In genomic region chr1:35269190-35269988, GRCh38 we compare ENCODE assay signal across 8 cellular contexts. TPM values are rescaled to one million over a fixed set of nuclear protein-coding genes. Genes with fewer than 3 reads are reported as not detected.
DNase-seq lines count a peak whose midpoint lies in the region; ATAC-seq and TF ChIP-seq lines count a peak whose summit lies in the region.

No MANE protein-coding gene starts in this region.

- H3K4me1 ChIP-seq in DND-41 (ENCODE audit: insufficient read depth, low read length), result peaks cover 40% of the 10 kb centered on the region
- peaks cover 16% of the 10 kb centered on the region; the same call in 1 of the 2 replicates for H3K4me1 ChIP-seq in HUES64 (ENCODE audit: insufficient read depth, low read length)
- H3K4me1 ChIP-seq in ascending aorta, result peaks cover 0 to 6% of the 10 kb centered on the region in 2 donors
- peaks cover 1 to 17% (median 7%) of the 10 kb centered on the region in 4 donors for H3K4me1 ChIP-seq in liver (ENCODE audit: control insufficient read depth in 4 of 4, insufficient read depth in 4 of 4, low read length in 3 of 4)
- peaks cover 11 to 16% of the 10 kb centered on the region in 2 donors for H3K4me1 ChIP-seq in thyroid gland

- WGBS in HUES64, result 8% methylated on average over 21 of the region's 24 CpGs
- 7% methylated on average over 24 of the region's 24 CpGs for WGBS in liver
- WGBS in thyroid gland, 2 donors, result 8 to 11% methylated on average over 17 to 18 of the region's 24 CpGs

- H3K79me2 ChIP-seq in DND-41 (ENCODE audit: insufficient read depth, low read length), result peaks cover 63% of the 10 kb centered on the region

- H4K20me1 ChIP-seq in DND-41 (ENCODE audit: insufficient read depth, low read length), result peaks cover 19% of the 10 kb centered on the region; the same call in 1 of the 2 replicates

- H3K9me3 ChIP-seq in DND-41 (ENCODE audit: insufficient read depth, low read length, severe bottlenecking) (no peaks in the 10 kb centered on the region), HUES64 (ENCODE audit: insufficient read depth, low read depth, low read length) (no peaks in the 10 kb centered on the region), ascending aorta (no peaks in the 10 kb centered on the region), liver (ENCODE audit: control insufficient read depth in 4 of 4, low read length in 3 of 4) (no peaks in the 10 kb centered on the region), thyroid gland (no peaks in the 10 kb centered on the region)

- H3K36me3 ChIP-seq in DND-41 (ENCODE audit: insufficient read depth, low read length), result peaks cover 6% of the 10 kb centered on the region
- H3K36me3 ChIP-seq in HUES64 (ENCODE audit: insufficient read depth, low read length), result peaks cover 13% of the 10 kb centered on the region; the same call in 1 of the 2 replicates
- H3K36me3 ChIP-seq in ascending aorta, result no peaks in the 10 kb centered on the region
- H3K36me3 ChIP-seq in liver (ENCODE audit: control insufficient read depth in 4 of 4, insufficient read depth in 3 of 4, low read depth in 1 of 4, low read length in 3 of 4), result peaks cover 0 to 2% (median 0%) of the 10 kb centered on the region in 4 donors
- no peaks in the 10 kb centered on the region for H3K36me3 ChIP-seq in thyroid gland

- H3K27me3 ChIP-seq in DND-41 (ENCODE audit: insufficient read depth, low read length, poor library complexity) (no peaks in the 10 kb centered on the region), HUES64 (ENCODE audit: insufficient read depth, low read length) (no peaks in the 10 kb centered on the region), ascending aorta (no peaks in the 10 kb centered on the region), liver (ENCODE audit: control insufficient read depth in 4 of 4, insufficient read depth in 4 of 4, low read length in 3 of 4) (no peaks in the 10 kb centered on the region), thyroid gland (no peaks in the 10 kb centered on the region)

- peak overlapping the region; percentile 99 for H3K4me2 ChIP-seq in DND-41 (ENCODE audit: insufficient read depth, low read length)

- peak; percentile 30 for DNase-seq in DND-41
- DNase-seq in ascending aorta (ENCODE audit: low spot score in 2 of 2), result no peak
- no peak for DNase-seq in thyroid gland
- DNase-seq in NCI-H1436 treated with DMSO at 0.1 percent for 48 hours (lab: John Stamatoyannopoulos, UW), result no peak
- no peak for DNase-seq in occipital lobe (lab: John Stamatoyannopoulos, UW)

- H2AFZ ChIP-seq in DND-41 (ENCODE audit: low read depth, low read length), result peak overlapping the region; percentile 79

- TF ChIP-seq RAD21 in liver (IDR thresholded peaks at IDR 0.05), result no peak

- H3K27ac ChIP-seq in DND-41 (ENCODE audit: low read length), result peak overlapping the region; percentile 79
- peak overlapping the region; percentile 97 for H3K27ac ChIP-seq in HUES64 (ENCODE audit: low read depth, low read length)
- H3K27ac ChIP-seq in ascending aorta, result peak overlapping the region; percentile 81 to 89
- H3K27ac ChIP-seq in liver (ENCODE audit: low read depth in 1 of 2, low read length in 2 of 2), result peak overlapping the region; percentile 80
- H3K27ac ChIP-seq in thyroid gland, result peak overlapping the region; percentile 69 to 95 (median 86)

- intact Hi-C loops in ascending aorta (cut with DNase I), result loop anchor here (5.0 kb wide), 3 partner anchors 33 to 237 kb away; partner anchors contain the start of gene ZMYM6
- intact Hi-C loops in thyroid gland (cut with DNase I), result no loop called here

- ATAC-seq in DND-41 (ENCODE audit: insufficient read depth, low read depth), result 0 out of 3 replicates have a peak, but pooled peaks have one; percentile 1
- no peak for ATAC-seq in esophagus mucosa

- H3K9ac ChIP-seq in DND-41 (ENCODE audit: low read depth, low read length) (peak overlapping the region; percentile 94), HUES64 (ENCODE audit: low read depth, low read length) (peak overlapping the region; percentile 86), liver (ENCODE audit: low read depth in 1 of 2, low read length in 2 of 2) (peak overlapping the region; percentile 32 to 57)

- H3K4me3 ChIP-seq in DND-41 (ENCODE audit: low read depth in 1 of 2, low read length in 2 of 2) (peak overlapping the region; percentile 82 to 93), HUES64 (ENCODE audit: low read length) (peak overlapping the region; percentile 95), ascending aorta (peak overlapping the region; percentile 93 to 99), liver (ENCODE audit: low read depth in 1 of 3, low read length in 3 of 3) (peak overlapping the region; percentile 67 to 97 (median 82)), thyroid gland (replicated peaks in 1 of 3) (peak overlapping the region; percentile 82 to 100 (median 91))

- no peak for TF ChIP-seq POLR2A in thyroid gland (IDR thresholded peaks at IDR 0.05)

- no peak for TF ChIP-seq CTCF in DND-41 (IDR thresholded peaks at IDR 0.05; ENCODE audit: borderline replicate concordance, extremely low read depth, low read length, poor library complexity, severe bottlenecking)
- no peak for TF ChIP-seq CTCF in ascending aorta (IDR thresholded peaks at IDR 0.05)
- no peak for TF ChIP-seq CTCF in liver (IDR thresholded peaks at IDR 0.05; ENCODE audit: low read depth, low read length, missing input control)
- TF ChIP-seq CTCF in thyroid gland (IDR thresholded peaks at IDR 0.05), result no peak

TF ChIP-seq in liver, 16 proteins besides CTCF, POLR2A, EP300 and RAD21:
- TF ChIP-seq RXRA (IDR thresholded peaks at IDR 0.05), result peak in 1 of 2 donors; percentile 15
- TF ChIP-seq FOXA1 (IDR thresholded peaks at IDR 0.05), result no peak
- no peak for TF ChIP-seq GABPA (IDR thresholded peaks at IDR 0.05 in 1 of 2, conservative IDR thresholded peaks at IDR 0.05 in 1 of 2)

RNA-seq across cellular contexts. Expression of gene ZMYM4, which starts 0.9 kb away (rescaled TPM):
- 41.4 TPM for polyA plus RNA-seq in HUES64 (2013, experiment 1 of 2)
- 42.4 TPM for polyA plus RNA-seq in HUES64 (2013, experiment 2 of 2)
- total RNA-seq in ascending aorta, result 9.6 TPM
- total RNA-seq in liver, result 10 to 100 TPM; 12.9 to 16.8 TPM
- polyA plus RNA-seq in liver, result 1 to 10 TPM; 5.3 to 8.1 TPM
- 10 to 100 TPM; 46.8 to 71.6 (median 56.0) TPM for total RNA-seq in thyroid gland
- 108 TPM for total RNA-seq in occipital lobe
- 23.2 TPM for total RNA-seq in esophagus mucosa
